Comparison of ENCODE assay signal across 20 cellular contexts in genomic region chr18:62998443-62998842, GRCh38.
"Had no signal": no experiment of that assay in that cellular context is flagged by ENCODE, and none has a peak within 500 bp of the region (broad histone marks: within the 10 kb centered on the region; RNA-seq: fewer than 3 reads in every experiment).

No MANE protein-coding gene starts in this region.

- H3K36me3 Mint-ChIP-seq: activated CD8-positive, alpha-beta memory T cell treated with anti-CD3 and anti-CD28 coated beads, Interleukin-2, amount 10 ng/mL, durations not matched to agents 7 days and 5 days; brain; natural killer cell treated with Interleukin-12 subunit alpha and Interleukin-12 subunit beta and Interleukin-15 and Interleukin-18, amount 100 ng/mL, for 72 hours had no signal

- H3K27ac ChIP-seq: epithelial cell of prostate, foreskin keratinocyte, WERI-Rb-1 had no signal

- H3K27me3 ChIP-seq: tibial nerve had no signal

- DNase-seq: activated CD4-positive, alpha-beta T cell treated with anti-CD3 and anti-CD28 coated beads, Interleukin-2, amount 50 U/mL, for 48 hours; activated CD8-positive, alpha-beta memory T cell treated with anti-CD3 and anti-CD28 coated beads, Interleukin-2, amount 10 ng/mL, durations not matched to agents 7 days and 5 days; activated naive CD4-positive, alpha-beta T cell treated with anti-CD3 and anti-CD28 coated beads for 36 hours; activated naive CD8-positive, alpha-beta T cell treated with anti-CD3 and anti-CD28 coated beads, Interleukin-2, amount 50 U/mL, for 24 hours; anterior cingulate cortex; foreskin keratinocyte; glutamatergic neuron; hippocampal formation; left cardiac atrium; mesendoderm; occipital lobe; stimulated activated CD4-positive, alpha-beta T cell treated with anti-CD3 and anti-CD28 coated beads, Interleukin-2, amount 100 ng/mL, for 24 hours; T-helper 17 cell; WERI-Rb-1 had no signal

- H3K4me1 Mint-ChIP-seq: activated CD8-positive, alpha-beta memory T cell treated with anti-CD3 and anti-CD28 coated beads, Interleukin-2, amount 10 ng/mL, durations not matched to agents 7 days and 5 days; activated naive CD8-positive, alpha-beta T cell treated with anti-CD3 and anti-CD28 coated beads, Interleukin-2, amount 50 U/mL, for 24 hours; brain had no signal

- ATAC-seq: activated CD8-positive, alpha-beta memory T cell treated with anti-CD3 and anti-CD28 coated beads, Interleukin-2, amount 10 ng/mL, durations not matched to agents 7 days and 5 days; activated naive CD8-positive, alpha-beta T cell treated with anti-CD3 and anti-CD28 coated beads, Interleukin-2, amount 50 U/mL, for 24 hours; foreskin keratinocyte; natural killer cell treated with Interleukin-12 subunit alpha and Interleukin-12 subunit beta and Interleukin-15 and Interleukin-18, amount 100 ng/mL, for 72 hours; T-helper 17 cell had no signal

- H3K9me3 ChIP-seq: tibial nerve had no signal

- H3K27ac Mint-ChIP-seq: activated CD8-positive, alpha-beta memory T cell treated with anti-CD3 and anti-CD28 coated beads, Interleukin-2, amount 10 ng/mL, durations not matched to agents 7 days and 5 days; activated naive CD4-positive, alpha-beta T cell treated with anti-CD3 and anti-CD28 coated beads for 36 hours; activated naive CD8-positive, alpha-beta T cell treated with anti-CD3 and anti-CD28 coated beads, Interleukin-2, amount 50 U/mL, for 24 hours; progenitor cell of endocrine pancreas; stimulated activated naive CD8-positive, alpha-beta T cell treated with anti-CD3 and anti-CD28 coated beads, Interleukin-15, Interleukin-2, amounts not matched to agents 100 ng/mL and 50 ng/mL, for 24 hours; T-helper 17 cell had no signal

- H3K4me3 Mint-ChIP-seq: activated CD8-positive, alpha-beta memory T cell treated with anti-CD3 and anti-CD28 coated beads, Interleukin-2, amount 10 ng/mL, durations not matched to agents 7 days and 5 days; activated naive CD4-positive, alpha-beta T cell treated with anti-CD3 and anti-CD28 coated beads for 36 hours; activated naive CD8-positive, alpha-beta T cell treated with anti-CD3 and anti-CD28 coated beads, Interleukin-2, amount 50 U/mL, for 24 hours; brain; natural killer cell treated with Interleukin-12 subunit alpha and Interleukin-12 subunit beta and Interleukin-15 and Interleukin-18, amount 100 ng/mL, for 72 hours; stimulated activated naive CD8-positive, alpha-beta T cell treated with anti-CD3 and anti-CD28 coated beads, Interleukin-15, Interleukin-2, amounts not matched to agents 100 ng/mL and 50 ng/mL, for 24 hours; T-helper 17 cell had no signal

- H3K27me3 Mint-ChIP-seq: progenitor cell of endocrine pancreas had no signal

- H3K9me3 Mint-ChIP-seq: activated naive CD4-positive, alpha-beta T cell treated with anti-CD3 and anti-CD28 coated beads for 36 hours; activated naive CD8-positive, alpha-beta T cell treated with anti-CD3 and anti-CD28 coated beads, Interleukin-2, amount 50 U/mL, for 24 hours; brain; natural killer cell treated with Interleukin-12 subunit alpha and Interleukin-12 subunit beta and Interleukin-15 and Interleukin-18, amount 100 ng/mL, for 72 hours; stimulated activated naive CD8-positive, alpha-beta T cell treated with anti-CD3 and anti-CD28 coated beads, Interleukin-15, Interleukin-2, amounts not matched to agents 100 ng/mL and 50 ng/mL, for 24 hours had no signal
